13 cellular contexts compared by ENCODE assay signal in genomic region chr9:133514475-133515239, GRCh38. TPM values are rescaled to one million over a fixed set of nuclear protein-coding genes. Genes with fewer than 3 reads are reported as not detected.
A peak's percentile ranks its signal among the peaks of the same experiment; 100 is the strongest.
DNase-seq lines count a peak whose midpoint lies in the region; ATAC-seq and TF ChIP-seq lines count a peak whose summit lies in the region.
"Had no signal": no experiment of that assay in that cellular context is flagged by ENCODE, and none has a peak within 500 bp of the region (broad histone marks: within the 10 kb centered on the region; RNA-seq: fewer than 3 reads in every experiment).

No MANE protein-coding gene starts in this region.

- intact Hi-C loops in dorsolateral prefrontal cortex (cut with DNase I), result no loop called here
- intact Hi-C loops in ovary (cut with DNase I), result loop anchor here in 1 of 4 donors (10.0 kb wide), 1 partner anchor 200 kb away; no protein-coding TSS in a partner anchor
- intact Hi-C loops in gastrocnemius medialis (cut with DNase I; ENCODE audit: low total_unique reads), result no loop called here

- H3K4me1 ChIP-seq in ovary (ENCODE audit: insufficient read depth) (peaks cover 16% of the 10 kb centered on the region), gastrocnemius medialis (no peaks in the 10 kb centered on the region)
- H3K4me1 ChIP-seq in effector memory CD4-positive, alpha-beta T cell (ENCODE audit: control insufficient read depth, insufficient read depth, low read length, poor library complexity, severe bottlenecking), result peaks cover 3% of the 10 kb centered on the region

- DNase-seq in DMS153 treated with DMSO at 0.1 percent for 48 hours (lab: John Stamatoyannopoulos, UW; ENCODE audit: unreplicated experiment) (peak; percentile 49), NCI-H2171 (lab: John Stamatoyannopoulos, UW) (peak; percentile 61), dorsolateral prefrontal cortex (peak in 7 of 10 donors; percentile 53 to 81 (median 62)), ovary (peak; percentile 74 to 88 (median 77)), gastrocnemius medialis (no peak), GM10266 (ENCODE audit: extremely low spot score) (no peak)
- DNase-seq in effector memory CD4-positive, alpha-beta T cell, result no peak
- DNase-seq: activated CD8-positive, alpha-beta memory T cell treated with anti-CD3 and anti-CD28 coated beads, Interleukin-2, amount 10 ng/mL, durations not matched to agents 7 days and 5 days; colonic mucosa; sigmoid colon; stimulated activated naive CD8-positive, alpha-beta T cell treated with anti-CD3 and anti-CD28 coated beads, Interleukin-15, amount 100 ng/mL, for 72 hours had no signal

- no peak for ATAC-seq in gastrocnemius medialis
- no peak for ATAC-seq in HG03280 (IDR thresholded peaks at IDR 0.05; ENCODE audit: unreplicated experiment)
- ATAC-seq: activated CD8-positive, alpha-beta memory T cell treated with anti-CD3 and anti-CD28 coated beads, Interleukin-2, amount 10 ng/mL, durations not matched to agents 7 days and 5 days; stimulated activated naive CD8-positive, alpha-beta T cell treated with anti-CD3 and anti-CD28 coated beads, Interleukin-15, amount 100 ng/mL, for 72 hours had no signal

- no peaks in the 10 kb centered on the region for H3K9me3 ChIP-seq in ovary
- H3K9me3 ChIP-seq in effector memory CD4-positive, alpha-beta T cell (ENCODE audit: control insufficient read depth, low read length), result no peaks in the 10 kb centered on the region
- no peaks in the 10 kb centered on the region for H3K9me3 ChIP-seq in gastrocnemius medialis
- H3K9me3 ChIP-seq: colonic mucosa, sigmoid colon had no signal

- TF ChIP-seq POLR2A in ovary (IDR thresholded peaks at IDR 0.05), result no peak
- TF ChIP-seq POLR2A in gastrocnemius medialis (IDR thresholded peaks at IDR 0.05), result no peak

- in situ Hi-C loops in gastrocnemius medialis (cut with MboI; ENCODE audit: low sequenced_read_pairs in 4 of 4), result no loop called here

- TF ChIP-seq EP300 in ovary (IDR thresholded peaks at IDR 0.05), result no peak

- TF ChIP-seq CTCF in dorsolateral prefrontal cortex (IDR thresholded peaks at IDR 0.05 in 54 of 56, conservative IDR thresholded peaks at IDR 0.05 in 2 of 56; ENCODE audit: low read depth in 1 of 56, partially characterized antibody in 56 of 56), result no peak
- TF ChIP-seq CTCF in ovary (IDR thresholded peaks at IDR 0.05), result no peak
- no peak for TF ChIP-seq CTCF in gastrocnemius medialis (IDR thresholded peaks at IDR 0.05 in 4 of 5, conservative IDR thresholded peaks at IDR 0.05 in 1 of 5)
- no peak for TF ChIP-seq CTCF in GM10266 (IDR thresholded peaks at IDR 0.05; ENCODE audit: control insufficient read depth, insufficient read depth, low read depth, missing control alignments)

- WGBS in ovary, 3 donors, result 22 to 43% (median 24%) methylated on average over 13 to 14 of the region's 14 CpGs

- H3K27me3 ChIP-seq in dorsolateral prefrontal cortex, result no peaks in the 10 kb centered on the region
- no peaks in the 10 kb centered on the region for H3K27me3 ChIP-seq in ovary
- no peaks in the 10 kb centered on the region for H3K27me3 ChIP-seq in effector memory CD4-positive, alpha-beta T cell (replicated peaks; ENCODE audit: control insufficient read depth, insufficient read depth, low read length, poor library complexity, severe bottlenecking)
- H3K27me3 ChIP-seq in gastrocnemius medialis, result peaks cover 3 to 13% (median 5%) of the 10 kb centered on the region in 3 donors
- H3K27me3 ChIP-seq: colonic mucosa had no signal

- H3K27ac ChIP-seq in dorsolateral prefrontal cortex (peak overlapping the region in 49 of 59 donors; percentile 21 to 93 (median 71)), ovary (peak overlapping the region in 1 of 2 donors; percentile 48), gastrocnemius medialis (no peak overlapping the region)
- H3K27ac ChIP-seq in effector memory CD4-positive, alpha-beta T cell (ENCODE audit: insufficient read depth, low read length, poor library complexity, severe bottlenecking), result no peak overlapping the region
- H3K27ac ChIP-seq: colonic mucosa, sigmoid colon had no signal

- H3K36me3 ChIP-seq in ovary, result no peaks in the 10 kb centered on the region
- no peaks in the 10 kb centered on the region for H3K36me3 ChIP-seq in effector memory CD4-positive, alpha-beta T cell (ENCODE audit: control insufficient read depth, insufficient read depth, low read length)
- H3K36me3 ChIP-seq in gastrocnemius medialis, result no peaks in the 10 kb centered on the region
- H3K36me3 ChIP-seq: colonic mucosa, sigmoid colon had no signal

- H3K4me3 ChIP-seq in dorsolateral prefrontal cortex (no peak overlapping the region), ovary (no peak overlapping the region), gastrocnemius medialis (no peak overlapping the region)
- H3K4me3 ChIP-seq in effector memory CD4-positive, alpha-beta T cell (ENCODE audit: insufficient read depth, low read depth, low read length, poor library complexity, severe bottlenecking), result no peak overlapping the region
- H3K4me3 ChIP-seq: colonic mucosa, sigmoid colon had no signal

RNA-seq across cellular contexts. Expression of gene MYMK, which starts 10.1 kb away (rescaled TPM):
- total RNA-seq in dorsolateral prefrontal cortex (1 to 10 TPM in 5 of 120 experiments, under 1 TPM in 14, not detected in 101; 0.39 to 3.1 (median 0.75) TPM), ovary (not detected), gastrocnemius medialis (not detected)
- polyA plus RNA-seq in ovary, result not detected
- total RNA-seq: activated CD8-positive, alpha-beta memory T cell treated with anti-CD3 and anti-CD28 coated beads, Interleukin-2, amount 10 ng/mL, durations not matched to agents 7 days and 5 days; colonic mucosa; RPMI7951; sigmoid colon had no signal
- polyA plus RNA-seq: sigmoid colon had no signal

RNA-seq across cellular contexts. Expression of gene ADAMTSL2, which starts 19.8 kb away (rescaled TPM):
- 10 to 100 TPM in 118 of 120 experiments, 1 to 10 TPM in 2; 9.6 to 24.0 (median 15.4) TPM for total RNA-seq in dorsolateral prefrontal cortex
- total RNA-seq in ovary, result 10 to 100 TPM in 1 of 7 donors, 1 to 10 TPM in 6; 1.3 to 18.5 (median 1.9) TPM
- 1 to 10 TPM in 1 of 2 donors, under 1 TPM in 1; 0.27 to 1.9 TPM for polyA plus RNA-seq in ovary
- total RNA-seq in gastrocnemius medialis, result 1 to 10 TPM in 1 of 4 donors, under 1 TPM in 3; 0.10 to 1.8 (median 0.44) TPM
- total RNA-seq: activated CD8-positive, alpha-beta memory T cell treated with anti-CD3 and anti-CD28 coated beads, Interleukin-2, amount 10 ng/mL, durations not matched to agents 7 days and 5 days had no signal

RNA-seq across cellular contexts. Expression of gene SLC2A6, which starts 35.8 kb away (rescaled TPM):
- total RNA-seq in dorsolateral prefrontal cortex (10 to 100 TPM; 14.8 to 39.2 (median 25.7) TPM), ovary (1 to 10 TPM in 4 of 7 donors, under 1 TPM in 3; 0.48 to 7.4 (median 1.1) TPM), gastrocnemius medialis (1 to 10 TPM in 2 of 4 donors, under 1 TPM in 2; 0.41 to 2.4 (median 1.4) TPM)
- polyA plus RNA-seq in ovary, result under 1 TPM; 0.37 to 0.93 TPM

RNA-seq across cellular contexts. Expression of gene CACFD1, which starts 54.9 kb away (rescaled TPM):
- 10 to 100 TPM; 12.0 to 29.6 (median 18.7) TPM for total RNA-seq in dorsolateral prefrontal cortex
- total RNA-seq in ovary, result 10 to 100 TPM in 6 of 7 donors, 1 to 10 TPM in 1; 8.2 to 23.4 (median 18.6) TPM
- 10 to 100 TPM in 1 of 2 donors, 1 to 10 TPM in 1; 1.6 to 16.0 TPM for polyA plus RNA-seq in ovary
- total RNA-seq in gastrocnemius medialis, result 10 to 100 TPM in 2 of 4 donors, 1 to 10 TPM in 2; 7.0 to 28.3 (median 10.1) TPM

Comparison
In these comparisons a context has a peak if more than half of its experiments do, and no peak if none do; other contexts are left out.
1. DNase-seq: peak in DMS153 treated with DMSO at 0.1 percent for 48 hours (single experiment), NCI-H2171 (single experiment), dorsolateral prefrontal cortex (7 of 10) and ovary (5 of 5); none in effector memory CD4-positive, alpha-beta T cell (0 of 3), gastrocnemius medialis (0 of 2) and GM10266 (single experiment).
2. H3K27ac ChIP-seq: peak in dorsolateral prefrontal cortex (49 of 59); none in effector memory CD4-positive, alpha-beta T cell (single experiment) and gastrocnemius medialis (0 of 4).